28 cellular contexts compared by ENCODE assay signal in the genomic region with DNA sequence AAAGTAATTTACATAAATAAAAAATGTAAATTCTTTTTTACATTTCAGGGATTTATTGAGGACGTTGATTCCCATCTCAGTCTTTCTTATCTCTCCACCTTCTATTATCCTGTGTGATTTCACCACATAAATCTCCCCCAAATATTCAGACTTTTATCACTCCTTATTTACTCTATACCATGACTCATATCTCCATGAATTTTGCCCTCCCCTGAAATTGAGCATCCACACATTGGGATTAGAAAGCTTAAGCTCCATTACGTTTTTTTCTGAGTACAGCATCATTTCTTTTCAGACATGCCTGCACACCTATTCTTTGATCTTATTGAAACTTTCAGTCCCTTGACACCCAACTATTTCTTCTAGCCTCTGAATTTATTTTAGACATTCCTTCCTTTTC.
DNase-seq lines count a peak whose midpoint lies in the region; ATAC-seq, FAIRE-seq and TF ChIP-seq lines count a peak whose summit lies in the region.
"Had no signal": no experiment of that assay in that cellular context is flagged by ENCODE, and none has a peak within 500 bp of the region (broad histone marks: within the 10 kb centered on the region; RNA-seq: fewer than 3 reads in every experiment).

No MANE protein-coding gene starts in this region.

- TF ChIP-seq POLR2A in H54 (IDR thresholded peaks at IDR 0.05; ENCODE audit: low read depth, low read length) = no peak

- DNase-seq in H54 (ENCODE audit: insufficient read length, low spot score) (no peak), NCI-H226 (peak; percentile 74), brain microvascular endothelial cell (peak; percentile 31), retinal pigment epithelial cell (ENCODE audit: low read depth) (peak; percentile 21), cerebellar cortex (ENCODE audit: low spot score) (no peak)
- DNase-seq in activated naive CD4-positive, alpha-beta T cell treated with anti-CD3 and anti-CD28 coated beads, Interleukin-2, amount 50 U/mL, for 16 hours = no peak
- DNase-seq: activated CD4-positive, CD25-positive, alpha-beta regulatory T cell; activated CD8-positive, alpha-beta memory T cell treated with anti-CD3 and anti-CD28 coated beads, Interleukin-2, amount 50 U/mL, for 4 hours; activated naive CD4-positive, alpha-beta T cell treated with anti-CD3 and anti-CD28 coated beads, Interleukin-2, amount 10 ng/mL, durations not matched to agents 7 days and 5 days; AML-193; anterior cingulate cortex; CD4-positive, alpha-beta T cell; dorsolateral prefrontal cortex; islet precursor cell; left ventricle myocardium inferior; naive B cell; NCI-H1105; NCI-H2029 treated with DMSO at 0.1 percent for 48 hours; NCI-H69; nucleus accumbens; stimulated activated CD4-positive, alpha-beta T cell treated with anti-CD3 and anti-CD28 coated beads, Interleukin-1b, Interleukin-23, amount 100 ng/mL, for 48 hours; stimulated activated CD8-positive, alpha-beta memory T cell treated with anti-CD3 and anti-CD28 coated beads, Interleukin-4, amount 100 ng/mL, for 48 hours; stimulated activated naive CD8-positive, alpha-beta T cell treated with anti-CD3 and anti-CD28 coated beads, Interleukin-15, amount 100 ng/mL, for 72 hours; T-helper 1 cell had no signal

- peak; percentile 68 for FAIRE-seq in H54 (lab: Jason Lieb, UNC)

- H3K4me3 ChIP-seq in brain microvascular endothelial cell (ENCODE audit: low read depth, low read length) = no peak overlapping the region
- no peak overlapping the region for H3K4me3 ChIP-seq in retinal pigment epithelial cell (ENCODE audit: low read length)
- H3K4me3 ChIP-seq: dorsolateral prefrontal cortex, left ventricle myocardium inferior, SJSA1, skin epidermis had no signal

- in situ Hi-C loops in brain microvascular endothelial cell (cut with HindIII; ENCODE audit: low pct_ligation_motif_present, low sequenced_read_pairs) = no loop called here

- H3K36me3 ChIP-seq in brain microvascular endothelial cell (replicated peaks) = no peaks in the 10 kb centered on the region
- H3K36me3 ChIP-seq: left ventricle myocardium inferior, SJSA1 had no signal

- H3K27me3 ChIP-seq in brain microvascular endothelial cell (replicated peaks) = no peaks in the 10 kb centered on the region
- H3K27me3 ChIP-seq: dorsolateral prefrontal cortex, SJSA1 had no signal

- no peak overlapping the region for H3K27ac ChIP-seq in brain microvascular endothelial cell
- H3K27ac ChIP-seq: dorsolateral prefrontal cortex, left ventricle myocardium inferior, skin epidermis had no signal

- TF ChIP-seq CTCF in brain microvascular endothelial cell (IDR thresholded peaks at IDR 0.05; ENCODE audit: low read depth, low read length, missing control alignments) = no peak
- TF ChIP-seq CTCF in retinal pigment epithelial cell (conservative IDR thresholded peaks at IDR 0.05; ENCODE audit: low read depth, low read length) = no peak

- no peak for ATAC-seq in HG02571 (IDR thresholded peaks at IDR 0.05; ENCODE audit: unreplicated experiment)
- ATAC-seq in GM21381 (IDR thresholded peaks at IDR 0.05; ENCODE audit: unreplicated experiment) = no peak
- ATAC-seq: stimulated activated naive CD8-positive, alpha-beta T cell treated with anti-CD3 and anti-CD28 coated beads, Interleukin-15, amount 100 ng/mL, for 72 hours had no signal

Comparison
In these comparisons a context has a peak if more than half of its experiments do, and no peak if none do; other contexts are left out.
1. DNase-seq: peak in NCI-H226 (single experiment), brain microvascular endothelial cell (single experiment) and retinal pigment epithelial cell (single experiment); none in H54 (single experiment), activated naive CD4-positive, alpha-beta T cell treated with anti-CD3 and anti-CD28 coated beads, Interleukin-2, amount 50 U/mL, for 16 hours (single experiment) and cerebellar cortex (single experiment).